1 cellular context compared by ENCODE assay signal in the genomic region with DNA sequence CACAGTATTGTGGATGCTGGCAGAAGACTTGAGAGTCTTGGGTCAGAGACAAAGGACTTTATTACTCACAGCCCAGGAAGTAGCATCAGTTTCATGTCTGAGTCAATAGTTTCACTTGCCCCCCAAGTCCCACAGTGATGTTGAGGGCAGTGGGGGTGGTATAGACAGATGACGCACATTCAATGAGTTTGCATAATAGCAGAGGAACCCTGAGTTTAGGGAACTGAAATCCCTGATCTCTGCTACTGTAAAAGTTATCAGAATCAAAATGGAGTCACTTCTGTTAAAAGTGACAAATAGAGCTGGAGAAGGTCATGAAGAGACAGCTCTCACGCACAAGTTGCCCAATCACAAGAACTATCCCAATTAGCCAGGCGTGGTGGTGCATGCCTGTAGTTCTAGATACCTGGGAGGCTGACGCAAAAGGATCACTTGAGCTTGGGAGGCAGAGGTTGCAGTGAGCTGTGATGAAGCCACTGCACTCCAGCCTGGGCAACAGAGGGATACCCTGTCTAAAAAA.
TF ChIP-seq lines count a peak whose summit lies in the region.

No MANE protein-coding gene starts in this region.

TF ChIP-seq in HepG2, 621 proteins besides CTCF, POLR2A, EP300 and RAD21:
- no peak for TF ChIP-seq FOSL2 (CRISPR knock-in tag; IDR thresholded peaks at IDR 0.05)
- no peak for TF ChIP-seq ZNF468 (CRISPR knock-in tag; IDR thresholded peaks at IDR 0.05)
- TF ChIP-seq FLYWCH1 (CRISPR knock-in tag; IDR thresholded peaks at IDR 0.05) = no peak
- TF ChIP-seq, protein P1, sequence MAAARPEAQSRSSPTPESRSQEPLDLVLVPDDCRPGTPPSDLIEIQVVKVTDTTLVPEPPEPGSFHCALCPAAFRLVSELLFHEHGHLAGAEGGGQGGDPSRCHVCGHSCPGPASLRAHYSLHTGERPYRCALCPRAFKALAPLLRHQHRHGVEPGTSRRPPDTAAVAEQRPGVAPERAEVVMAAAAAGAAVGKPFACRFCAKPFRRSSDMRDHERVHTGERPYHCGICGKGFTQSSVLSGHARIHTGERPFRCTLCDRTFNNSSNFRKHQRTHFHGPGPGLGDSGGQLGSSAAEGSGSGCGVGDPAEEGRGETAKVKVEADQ (CRISPR knock-in tag; IDR thresholded peaks at IDR 0.05; ENCODE audit: borderline replicate concordance) = no peak
- TF ChIP-seq HMG20B (CRISPR knock-in tag; conservative IDR thresholded peaks at IDR 0.05) = no peak
- TF ChIP-seq ZNF816 (CRISPR knock-in tag; IDR thresholded peaks at IDR 0.05; ENCODE audit: borderline replicate concordance) = no peak
- no peak for TF ChIP-seq ARNT (IDR thresholded peaks at IDR 0.05)
- no peak for TF ChIP-seq EEA1 (CRISPR knock-in tag; IDR thresholded peaks at IDR 0.05; ENCODE audit: borderline replicate concordance)
